Comparison of ENCODE assay signal across 9 cellular contexts in genomic region chr12:92138626-92139025, GRCh38. TPM values are rescaled to one million over a fixed set of nuclear protein-coding genes. Genes with fewer than 3 reads are reported as not detected.
DNase-seq lines count a peak whose midpoint lies in the region; ATAC-seq and TF ChIP-seq lines count a peak whose summit lies in the region.
"Had no signal": no experiment of that assay in that cellular context is flagged by ENCODE, and none has a peak within 500 bp of the region (broad histone marks: within the 10 kb centered on the region; RNA-seq: fewer than 3 reads in every experiment).

No MANE protein-coding gene starts in this region.

- peaks cover 9% of the 10 kb centered on the region for H4K20me1 ChIP-seq in osteoblast (ENCODE audit: insufficient read depth, low read length)

- no peaks in the 10 kb centered on the region for H3K9me3 ChIP-seq in CD4-positive, alpha-beta T cell (ENCODE audit: control insufficient read depth, low read length)
- H3K9me3 ChIP-seq in endocrine pancreas (ENCODE audit: control insufficient read depth, low read length) (no peaks in the 10 kb centered on the region), osteoblast (ENCODE audit: low read depth, low read length) (no peaks in the 10 kb centered on the region), mucosa of descending colon (no peaks in the 10 kb centered on the region)

- peak overlapping the region; percentile 99 for H3K27ac Mint-ChIP-seq in CD4-positive, alpha-beta T cell

- CTCF ChIA-PET in CD4-positive, alpha-beta T cell (lab: Charles Lee) = interaction anchor here (1.3 to 2.0 kb wide), 2 partner anchors 327 to 432 kb away, joined by 4 to 8 read pairs; no protein-coding TSS in a partner anchor

- H2AFZ ChIP-seq in osteoblast (ENCODE audit: low read length) = no peak overlapping the region

- H3K79me2 ChIP-seq in osteoblast (ENCODE audit: insufficient read depth, low read length) = peaks cover 83% of the 10 kb centered on the region

- peak overlapping the region; percentile 93 for H3K27ac ChIP-seq in CD4-positive, alpha-beta T cell (ENCODE audit: low read depth, low read length)
- H3K27ac ChIP-seq in osteoblast (ENCODE audit: low read depth, low read length) = peak overlapping the region; percentile 73

- TF ChIP-seq CTCF in CD4-positive, alpha-beta T cell (IDR thresholded peaks at IDR 0.05) = no peak
- TF ChIP-seq CTCF in osteoblast (IDR thresholded peaks at IDR 0.05; ENCODE audit: extremely low read depth, low read depth, low read length) = no peak
- TF ChIP-seq CTCF in mucosa of descending colon (IDR thresholded peaks at IDR 0.05) = no peak

- H3K4me1 ChIP-seq in endocrine pancreas (ENCODE audit: control insufficient read depth, insufficient read depth, low read length) (peaks cover 31% of the 10 kb centered on the region), osteoblast (ENCODE audit: insufficient read depth, low read length) (peaks cover 84% of the 10 kb centered on the region), mucosa of descending colon (ENCODE audit: low read depth) (peaks cover 27% of the 10 kb centered on the region)

- peaks cover 97% of the 10 kb centered on the region for H3K36me3 Mint-ChIP-seq in CD4-positive, alpha-beta T cell (ENCODE audit: low read depth)

- no peak overlapping the region for H3K9ac ChIP-seq in endocrine pancreas (ENCODE audit: control insufficient read depth, insufficient read depth, low read length)

- peaks cover 1% of the 10 kb centered on the region for H3K27me3 Mint-ChIP-seq in CD4-positive, alpha-beta T cell

- H3K4me3 ChIP-seq in endocrine pancreas (ENCODE audit: control insufficient read depth, insufficient read depth, low read length) (peak overlapping the region; percentile 100), osteoblast (ENCODE audit: insufficient read depth, low read length) (no peak overlapping the region), mucosa of descending colon (no peak overlapping the region)

- peaks cover 41% of the 10 kb centered on the region for H3K4me1 Mint-ChIP-seq in CD4-positive, alpha-beta T cell (ENCODE audit: low read depth)

- H3K36me3 ChIP-seq in endocrine pancreas (ENCODE audit: control insufficient read depth, insufficient read depth, low read length) = peaks cover 7% of the 10 kb centered on the region
- peaks cover 16% of the 10 kb centered on the region for H3K36me3 ChIP-seq in osteoblast (ENCODE audit: insufficient read depth, low read length)
- H3K36me3 ChIP-seq in mucosa of descending colon (ENCODE audit: low read depth) = no peaks in the 10 kb centered on the region

- no peaks in the 10 kb centered on the region for H3K9me3 Mint-ChIP-seq in CD4-positive, alpha-beta T cell

- H3K4me2 ChIP-seq in osteoblast (ENCODE audit: insufficient read depth, low read length) = peak overlapping the region; percentile 83

- DNase-seq in CD4-positive, alpha-beta T cell = no peak
- DNase-seq in NAMALWA (ENCODE audit: low spot score) = peak; percentile 6
- no peak for DNase-seq in osteoblast (ENCODE audit: insufficient read length, low spot score, missing footprints)
- no peak for DNase-seq in mucosa of descending colon
- DNase-seq in NCI-H146 (lab: John Stamatoyannopoulos, UW) = no peak
- no peak for DNase-seq in posterior cingulate gyrus
- no peak for DNase-seq in iPS-NIHi7 (ENCODE audit: extremely low spot score)
- DNase-seq: NCI-H2171 treated with DMSO at 0.1 percent for 48 hours had no signal

- H3K4me3 Mint-ChIP-seq in CD4-positive, alpha-beta T cell = peak overlapping the region; percentile 100

- intact Hi-C loops in CD4-positive, alpha-beta T cell (cut with DNase I, micrococcal nuclease) = loop anchor here (5.0 to 10.0 kb wide), 2 partner anchors 101 to 364 kb away; no protein-coding TSS in a partner anchor
- intact Hi-C loops in mucosa of descending colon (cut with DNase I, micrococcal nuclease) = no loop called here
- intact Hi-C loops in posterior cingulate gyrus (cut with DNase I) = no loop called here

- no peak for ATAC-seq in CD4-positive, alpha-beta T cell (ENCODE audit: poor library complexity)
- no peak for ATAC-seq in mucosa of descending colon

- no peaks in the 10 kb centered on the region for H3K27me3 ChIP-seq in CD4-positive, alpha-beta T cell (ENCODE audit: control insufficient read depth, insufficient read depth, low read length)
- H3K27me3 ChIP-seq in endocrine pancreas (ENCODE audit: control insufficient read depth, insufficient read depth, low read length) (no peaks in the 10 kb centered on the region), osteoblast (ENCODE audit: insufficient read depth, low read length) (no peaks in the 10 kb centered on the region)

- POLR2A ChIA-PET in CD4-positive, alpha-beta T cell (lab: Charles Lee) = interaction anchor here (0.5 to 10.0 kb wide), 16 partner anchors 6 to 757 kb away, joined by 3 to 298 read pairs (median 8); partner anchors contain the start of gene BTG1

RNA-seq across cellular contexts. Expression of gene BTG1, which starts 7.0 kb away (rescaled TPM):
- total RNA-seq in CD4-positive, alpha-beta T cell = 1,000 to 10,000 TPM; 1,698 to 1,774 TPM
- total RNA-seq in osteoblast (23.6 and 25.0 TPM in 2 replicates), mucosa of descending colon (100 to 1,000 TPM; 124 to 176 (median 147) TPM)

Comparison
In these comparisons a context has a peak if more than half of its experiments do, and no peak if none do; other contexts are left out.
1. RNA of gene BTG1, which starts 7.0 kb away (total RNA-seq): 1,698 to 1,774 TPM in CD4-positive, alpha-beta T cell; 124 to 176 TPM in mucosa of descending colon and 23.6 to 25.0 TPM in osteoblast; every median in the first group is over 4 times any median in the second.
2. intact Hi-C loops: an anchor here in CD4-positive, alpha-beta T cell (5.0 to 10.0 kb wide); none called in mucosa of descending colon and posterior cingulate gyrus.